In the genomic region with DNA sequence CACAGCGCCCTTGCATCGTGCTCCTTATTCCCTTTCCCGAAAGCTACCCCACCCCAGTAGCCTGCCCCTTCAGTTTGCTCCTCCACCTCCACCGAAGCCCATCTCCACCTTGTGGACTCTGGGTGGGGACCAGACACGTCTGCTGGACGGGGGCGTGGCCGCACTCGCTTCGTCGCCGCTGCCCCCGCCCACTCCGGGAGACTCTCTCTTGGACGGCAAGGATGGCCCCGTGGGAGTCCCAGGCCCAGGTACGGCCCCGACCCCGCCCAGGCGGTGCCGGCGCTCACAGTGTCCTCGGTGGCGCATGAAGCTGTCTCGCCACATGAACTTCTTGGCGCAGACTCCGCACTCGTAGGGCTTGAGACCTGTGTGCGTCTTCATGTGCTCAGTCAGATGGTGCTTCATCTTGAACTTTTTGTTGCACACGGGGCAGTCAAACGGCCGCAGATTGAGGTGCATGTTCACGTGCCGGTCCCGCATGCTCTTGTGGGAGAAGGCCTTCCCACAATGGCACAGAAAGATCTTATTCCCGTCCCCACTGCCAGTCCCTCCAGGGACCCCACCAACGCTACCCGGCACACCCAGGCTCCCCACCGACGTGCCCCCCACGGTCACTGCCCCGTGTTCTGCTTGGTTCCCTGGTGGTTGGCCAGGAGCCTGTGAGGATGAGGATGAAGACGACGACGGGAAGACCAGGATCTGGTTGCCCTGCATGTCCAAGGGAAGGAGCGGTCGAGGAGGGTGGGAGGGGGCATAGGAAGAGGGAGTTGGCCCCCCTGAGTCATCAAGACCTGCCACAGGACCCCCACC, we compare ENCODE assay signal across 8 cellular contexts. TPM values are rescaled to one million over a fixed set of nuclear protein-coding genes. Genes with fewer than 3 reads are reported as not detected.
DNase-seq lines count a peak whose midpoint lies in the region; ATAC-seq and TF ChIP-seq lines count a peak whose summit lies in the region.

No MANE protein-coding gene starts in this region.

- H3K9me3 ChIP-seq in T-helper 17 cell (ENCODE audit: control insufficient read depth, low read length, poor library complexity, severe bottlenecking) = no peaks in the 10 kb centered on the region
- no peaks in the 10 kb centered on the region for H3K9me3 ChIP-seq in fibroblast of lung (ENCODE audit: control insufficient read depth, insufficient read depth, low read depth, low read length)
- H3K9me3 ChIP-seq in trophoblast cell (ENCODE audit: insufficient read depth, low read depth, low read length) = no peaks in the 10 kb centered on the region

- H4K20me1 ChIP-seq in fibroblast of lung (ENCODE audit: control insufficient read depth, extremely low read depth, insufficient read depth, low read length) = no peaks in the 10 kb centered on the region

- H2BK120ac ChIP-seq in trophoblast cell (ENCODE audit: insufficient read depth, low read length, poor library complexity) = no peak overlapping the region

- H3K4me3 ChIP-seq in fibroblast of lung (replicated peaks in 1 of 4; ENCODE audit: control extremely low read depth in 1 of 4, insufficient read depth in 1 of 4, low read depth in 3 of 4, low read length in 4 of 4) (peak overlapping the region in 2 of 4 experiments; percentile 86 to 92), trophoblast cell (ENCODE audit: low read depth, low read length) (no peak overlapping the region)

- H2AFZ ChIP-seq in fibroblast of lung (ENCODE audit: low read length) (no peak overlapping the region), trophoblast cell (ENCODE audit: insufficient read depth, low read length, poor library complexity) (no peak overlapping the region)

- H3K27ac ChIP-seq in fibroblast of lung (ENCODE audit: insufficient read depth, low read length) (peak overlapping the region; percentile 98), trophoblast cell (ENCODE audit: low read depth, low read length) (no peak overlapping the region)

- peak; percentile 34 for DNase-seq in activated CD4-positive, alpha-beta T cell treated with anti-CD3 and anti-CD28 coated beads for 36 hours
- no peak for DNase-seq in activated CD4-positive, alpha-beta T cell treated with anti-CD3 and anti-CD28 coated beads for 4 hours
- DNase-seq in T-helper 17 cell (no peak), fibroblast of lung (ENCODE audit: low read depth in 2 of 2) (no peak), trophoblast cell (peak; percentile 84 to 87), cerebellum (ENCODE audit: low spot score) (no peak), NCI-H345 (lab: John Stamatoyannopoulos, UW) (no peak), SKM-1 (lab: John Stamatoyannopoulos, UW; ENCODE audit: unreplicated experiment) (no peak)

- no peak overlapping the region for H4K12ac ChIP-seq in trophoblast cell (ENCODE audit: low read depth, low read length)

- H3K23ac ChIP-seq in trophoblast cell (ENCODE audit: low read length) = no peak overlapping the region

- no peak overlapping the region for H4K8ac ChIP-seq in trophoblast cell (ENCODE audit: low read depth, low read length)

- H2AK5ac ChIP-seq in trophoblast cell (ENCODE audit: low read length) = peak overlapping the region; percentile 21

- H3K4me3 Mint-ChIP-seq in activated CD4-positive, alpha-beta T cell treated with anti-CD3 and anti-CD28 coated beads for 36 hours = peak overlapping the region; percentile 99
- H3K4me3 Mint-ChIP-seq in T-helper 17 cell = peak overlapping the region; percentile 97

- no peak overlapping the region for H3K14ac ChIP-seq in trophoblast cell (ENCODE audit: low read length)

- peaks cover 18% of the 10 kb centered on the region for H3K79me1 ChIP-seq in trophoblast cell (ENCODE audit: low read length)

- no peak overlapping the region for H3K9ac ChIP-seq in fibroblast of lung (ENCODE audit: insufficient read depth, low read length)
- H3K9ac ChIP-seq in trophoblast cell (ENCODE audit: low read length) = no peak overlapping the region

- peaks cover 12% of the 10 kb centered on the region for H3K36me3 ChIP-seq in fibroblast of lung (ENCODE audit: control insufficient read depth, insufficient read depth, low read length)
- H3K36me3 ChIP-seq in trophoblast cell (ENCODE audit: control insufficient read depth in 1 of 2, insufficient read depth in 2 of 2, low read length in 2 of 2) = peaks cover 26% of the 10 kb centered on the region in 2 experiments

- H3K9me3 Mint-ChIP-seq in activated CD4-positive, alpha-beta T cell treated with anti-CD3 and anti-CD28 coated beads for 36 hours (ENCODE audit: low read depth) = no peaks in the 10 kb centered on the region

- no peaks in the 10 kb centered on the region for H3K27me3 Mint-ChIP-seq in activated CD4-positive, alpha-beta T cell treated with anti-CD3 and anti-CD28 coated beads for 36 hours
- H3K27me3 Mint-ChIP-seq in T-helper 17 cell = no peaks in the 10 kb centered on the region

- peak overlapping the region; percentile 40 for H4K91ac ChIP-seq in trophoblast cell (ENCODE audit: low read depth, low read length)

- peaks cover 46% of the 10 kb centered on the region for H3K36me3 Mint-ChIP-seq in activated CD4-positive, alpha-beta T cell treated with anti-CD3 and anti-CD28 coated beads for 36 hours (ENCODE audit: low read depth)
- peaks cover 12% of the 10 kb centered on the region for H3K36me3 Mint-ChIP-seq in T-helper 17 cell (ENCODE audit: low read depth)

- peaks cover 27% of the 10 kb centered on the region for H3K4me1 ChIP-seq in fibroblast of lung (ENCODE audit: control insufficient read depth, extremely low read depth, insufficient read depth, low read length)
- H3K4me1 ChIP-seq in trophoblast cell (ENCODE audit: control insufficient read depth in 1 of 2, insufficient read depth in 2 of 2, low read length in 2 of 2) = peaks cover 15 to 24% of the 10 kb centered on the region in 2 experiments

- peak overlapping the region; percentile 82 for H3K4me2 ChIP-seq in fibroblast of lung (ENCODE audit: extremely low read depth, insufficient read depth, low read length)
- H3K4me2 ChIP-seq in trophoblast cell (ENCODE audit: low read length) = peak overlapping the region; percentile 77

- no peak overlapping the region for H3K4ac ChIP-seq in trophoblast cell (ENCODE audit: low read depth, low read length)

- no peak overlapping the region for H2BK5ac ChIP-seq in trophoblast cell (ENCODE audit: low read depth, low read length, poor library complexity)

- ATAC-seq in activated CD4-positive, alpha-beta T cell treated with anti-CD3 and anti-CD28 coated beads for 36 hours = no peak
- no peak for ATAC-seq in T-helper 17 cell

- no peak overlapping the region for H3K18ac ChIP-seq in trophoblast cell (ENCODE audit: low read length)

- no peak for TF ChIP-seq CTCF in fibroblast of lung (conservative IDR thresholded peaks at IDR 0.05 in 1 of 2, IDR thresholded peaks at IDR 0.05 in 1 of 2; ENCODE audit: low read depth in 1 of 2, low read length in 2 of 2)

- CTCF ChIA-PET in activated CD4-positive, alpha-beta T cell treated with anti-CD3 and anti-CD28 coated beads for 36 hours (lab: Charles Lee) = interaction anchor here (1.3 kb wide), 1 partner anchor 16 kb away, joined by 4 read pairs; no protein-coding TSS in a partner anchor

- H3K79me2 ChIP-seq in fibroblast of lung (ENCODE audit: control insufficient read depth, insufficient read depth, low read length) (peaks cover 49% of the 10 kb centered on the region), trophoblast cell (ENCODE audit: control insufficient read depth, insufficient read depth, low read length, poor library complexity) (peaks cover 12% of the 10 kb centered on the region)

- peak overlapping the region; percentile 98 for H3K27ac Mint-ChIP-seq in activated CD4-positive, alpha-beta T cell treated with anti-CD3 and anti-CD28 coated beads for 36 hours
- H3K27ac Mint-ChIP-seq in T-helper 17 cell = peak overlapping the region; percentile 99

- intact Hi-C loops in activated CD4-positive, alpha-beta T cell treated with anti-CD3 and anti-CD28 coated beads for 36 hours (cut with DNase I, micrococcal nuclease) = loop anchor here (1.0 to 10.0 kb wide), 9 partner anchors 26 to 1138 kb away; partner anchors contain the start of genes KIFC1 (in 2 of the 2), AGPAT1 (in 1 of the 2), HMGA1 (in 1 of the 2) and ITPR3 (in 1 of the 2)

- POLR2A ChIA-PET in activated CD4-positive, alpha-beta T cell treated with anti-CD3 and anti-CD28 coated beads for 36 hours (lab: Charles Lee) = interaction anchor here (0.5 kb wide), 1 partner anchor 28 kb away, joined by 3 read pairs; no protein-coding TSS in a partner anchor

- H3K4me1 Mint-ChIP-seq in activated CD4-positive, alpha-beta T cell treated with anti-CD3 and anti-CD28 coated beads for 36 hours = peaks cover 65% of the 10 kb centered on the region
- H3K4me1 Mint-ChIP-seq in T-helper 17 cell = peaks cover 61% of the 10 kb centered on the region

- H2BK12ac ChIP-seq in trophoblast cell (ENCODE audit: low read length) = no peak overlapping the region

- no peaks in the 10 kb centered on the region for H3K27me3 ChIP-seq in fibroblast of lung (ENCODE audit: control insufficient read depth, insufficient read depth, low read length)
- H3K27me3 ChIP-seq in trophoblast cell (ENCODE audit: insufficient read depth, low read length) = no peaks in the 10 kb centered on the region

- no CpG with 5 or more reads among the region's 47 CpGs for WGBS in trophoblast cell (ENCODE audit: extremely low coverage, insufficient coverage, insufficient read length)

RNA-seq across cellular contexts. Expression of gene TAPBP, which starts 1.3 kb away (rescaled TPM):
- 100 to 1,000 TPM; 164 to 190 TPM for total RNA-seq in activated CD4-positive, alpha-beta T cell treated with anti-CD3 and anti-CD28 coated beads for 36 hours
- total RNA-seq in T-helper 17 cell (100 to 1,000 TPM; 269 to 344 TPM), fibroblast of lung (38.8 and 56.0 TPM in 2 replicates), cerebellum (22.0 TPM)
- 50.3 and 55.4 TPM in 2 replicates for polyA plus RNA-seq in fibroblast of lung
- polyA plus RNA-seq in fibroblast of lung (2012) = 62.8 and 67.0 TPM in 2 replicates
- polyA minus RNA-seq in fibroblast of lung (ENCODE audit: low replicate concordance) = 94.8 and 117 TPM in 2 replicates
- 62.9 and 65.4 TPM in 2 replicates for polyA plus RNA-seq in trophoblast cell (2013)

RNA-seq across cellular contexts. Expression of gene ZBTB22, which starts 2.4 kb away (rescaled TPM):
- 1 to 10 TPM; 9.0 to 9.9 TPM for total RNA-seq in activated CD4-positive, alpha-beta T cell treated with anti-CD3 and anti-CD28 coated beads for 36 hours
- total RNA-seq in T-helper 17 cell = 10 to 100 TPM; 17.1 to 20.2 TPM
- 23.6 and 31.2 TPM in 2 replicates for total RNA-seq in fibroblast of lung
- 8.0 and 8.9 TPM in 2 replicates for polyA plus RNA-seq in fibroblast of lung
- 12.0 and 14.8 TPM in 2 replicates for polyA plus RNA-seq in fibroblast of lung (2012)
- 23.1 and 32.8 TPM in 2 replicates for polyA minus RNA-seq in fibroblast of lung (ENCODE audit: low replicate concordance)
- 10.8 and 10.9 TPM in 2 replicates for polyA plus RNA-seq in trophoblast cell (2013)
- 17.7 TPM for total RNA-seq in cerebellum

RNA-seq across cellular contexts. Expression of gene DAXX, which starts 7.6 kb away (rescaled TPM):
- 10 to 100 TPM; 66.2 to 75.5 TPM for total RNA-seq in activated CD4-positive, alpha-beta T cell treated with anti-CD3 and anti-CD28 coated beads for 36 hours
- total RNA-seq in T-helper 17 cell = 10 to 100 TPM; 34.5 to 49.0 TPM
- 32.4 and 66.4 TPM in 2 replicates for total RNA-seq in fibroblast of lung
- polyA plus RNA-seq in fibroblast of lung = 32.4 and 58.4 TPM in 2 replicates
- 39.0 and 69.8 TPM in 2 replicates for polyA plus RNA-seq in fibroblast of lung (2012)
- polyA minus RNA-seq in fibroblast of lung (ENCODE audit: low replicate concordance) = 90.0 and 108 TPM in 2 replicates
- polyA plus RNA-seq in trophoblast cell (2013) = 54.8 and 56.1 TPM in 2 replicates
- 15.1 TPM for total RNA-seq in cerebellum

RNA-seq across cellular contexts. Expression of gene RGL2, which starts 16.4 kb away (rescaled TPM):
- 10 to 100 TPM; 19.9 to 21.5 TPM for total RNA-seq in activated CD4-positive, alpha-beta T cell treated with anti-CD3 and anti-CD28 coated beads for 36 hours
- total RNA-seq in T-helper 17 cell = 10 to 100 TPM; 42.1 to 56.2 TPM
- total RNA-seq in fibroblast of lung = 22.1 and 22.8 TPM in 2 replicates
- polyA plus RNA-seq in fibroblast of lung = 17.4 and 20.5 TPM in 2 replicates
- 20.2 and 26.1 TPM in 2 replicates for polyA plus RNA-seq in fibroblast of lung (2012)
- polyA minus RNA-seq in fibroblast of lung (ENCODE audit: low replicate concordance) = 54.9 and 57.4 TPM in 2 replicates
- polyA plus RNA-seq in trophoblast cell (2013) = 151 and 154 TPM in 2 replicates
- total RNA-seq in cerebellum = 25.3 TPM

RNA-seq across cellular contexts. Expression of gene PFDN6, which starts 25.7 kb away (rescaled TPM):
- total RNA-seq in activated CD4-positive, alpha-beta T cell treated with anti-CD3 and anti-CD28 coated beads for 36 hours = 10 to 100 TPM; 65.4 to 96.9 TPM
- total RNA-seq in T-helper 17 cell (10 to 100 TPM; 16.5 to 25.7 TPM), fibroblast of lung (39.8 and 43.1 TPM in 2 replicates), cerebellum (17.1 TPM)
- polyA plus RNA-seq in fibroblast of lung = 46.7 and 50.5 TPM in 2 replicates
- polyA plus RNA-seq in fibroblast of lung (2012) = 88.3 and 89.0 TPM in 2 replicates
- polyA minus RNA-seq in fibroblast of lung (ENCODE audit: low replicate concordance) = 0.71 and 5.1 TPM in 2 replicates
- polyA plus RNA-seq in trophoblast cell (2013) = 67.7 and 69.0 TPM in 2 replicates

Comparison
In these comparisons a context has a peak if more than half of its experiments do, and no peak if none do; other contexts are left out.
1. DNase-seq: peak in activated CD4-positive, alpha-beta T cell treated with anti-CD3 and anti-CD28 coated beads for 36 hours (single experiment) and trophoblast cell (2 of 2); none in activated CD4-positive, alpha-beta T cell treated with anti-CD3 and anti-CD28 coated beads for 4 hours (0 of 2), T-helper 17 cell (0 of 3), fibroblast of lung (0 of 2), cerebellum (single experiment), NCI-H345 (single experiment) and SKM-1 (single experiment).